ENCODE assay signal across 20 cellular contexts in genomic region chr19:644789-645188, GRCh38. TPM values are rescaled to one million over a fixed set of nuclear protein-coding genes. Genes with fewer than 3 reads are reported as not detected.
"Had no signal": no experiment of that assay in that cellular context is flagged by ENCODE, and none has a peak within 500 bp of the region (broad histone marks: within the 10 kb centered on the region; RNA-seq: fewer than 3 reads in every experiment).

No MANE protein-coding gene starts in this region.

- DNase-seq: activated CD4-positive, CD25-positive, alpha-beta regulatory T cell treated with anti-CD3 and anti-CD28 coated beads, Interleukin-2, amount 50 U/mL, for 72 hours; activated naive CD4-positive, alpha-beta T cell treated with anti-CD3 and anti-CD28 coated beads, Interleukin-2, amount 50 U/mL, for 16 hours; foreskin melanocyte; kidney glomerular epithelial cell; nucleus accumbens; stimulated activated CD4-positive, alpha-beta T cell treated with anti-CD3 and anti-CD28 coated beads, Interleukin-4, amount 100 ng/mL, for 24 hours; T-helper 1 cell; T1000 had no signal

- H3K4me3 ChIP-seq: right atrium auricular region, skin epidermis, suprapubic skin had no signal

- H3K4me3 Mint-ChIP-seq: natural killer cell treated with Interleukin-12 subunit alpha and Interleukin-12 subunit beta and Interleukin-15 and Interleukin-18, amount 100 ng/mL, for 72 hours; stimulated activated naive CD8-positive, alpha-beta T cell treated with anti-CD3 and anti-CD28 coated beads, Interleukin-15, Interleukin-2, amounts not matched to agents 100 ng/mL and 50 ng/mL, for 24 hours; type B pancreatic cell had no signal

- H3K27me3 Mint-ChIP-seq: natural killer cell treated with Interleukin-12 subunit alpha and Interleukin-12 subunit beta and Interleukin-15 and Interleukin-18, amount 100 ng/mL, for 72 hours; progenitor cell of endocrine pancreas; stimulated activated naive CD8-positive, alpha-beta T cell treated with anti-CD3 and anti-CD28 coated beads, Interleukin-15, Interleukin-2, amounts not matched to agents 100 ng/mL and 50 ng/mL, for 24 hours; type B pancreatic cell had no signal

- H3K9me3 Mint-ChIP-seq: natural killer cell treated with Interleukin-12 subunit alpha and Interleukin-12 subunit beta and Interleukin-15 and Interleukin-18, amount 100 ng/mL, for 72 hours; stimulated activated naive CD8-positive, alpha-beta T cell treated with anti-CD3 and anti-CD28 coated beads, Interleukin-15, Interleukin-2, amounts not matched to agents 100 ng/mL and 50 ng/mL, for 24 hours; type B pancreatic cell had no signal

- H3K27me3 ChIP-seq: right atrium auricular region, suprapubic skin had no signal

- ATAC-seq: natural killer cell treated with Interleukin-12 subunit alpha and Interleukin-12 subunit beta and Interleukin-15 and Interleukin-18, amount 100 ng/mL, for 72 hours had no signal

- H3K27ac Mint-ChIP-seq: natural killer cell treated with Interleukin-12 subunit alpha and Interleukin-12 subunit beta and Interleukin-15 and Interleukin-18, amount 100 ng/mL, for 72 hours; progenitor cell of endocrine pancreas; stimulated activated naive CD8-positive, alpha-beta T cell treated with anti-CD3 and anti-CD28 coated beads, Interleukin-15, Interleukin-2, amounts not matched to agents 100 ng/mL and 50 ng/mL, for 24 hours; type B pancreatic cell had no signal

- H3K36me3 Mint-ChIP-seq: natural killer cell treated with Interleukin-12 subunit alpha and Interleukin-12 subunit beta and Interleukin-15 and Interleukin-18, amount 100 ng/mL, for 72 hours; type B pancreatic cell had no signal

RNA-seq across cellular contexts. Expression of gene FGF22, which starts 5.1 kb away (rescaled TPM):
- total RNA-seq: activated CD8-positive, alpha-beta memory T cell treated with anti-CD3 and anti-CD28 coated beads for 36 hours; chondrocyte; dermis microvascular lymphatic vessel endothelial cell; natural killer cell treated with Interleukin-12 subunit alpha and Interleukin-12 subunit beta and Interleukin-15 and Interleukin-18, amount 100 ng/mL, for 72 hours had no signal

RNA-seq across cellular contexts. Expression of gene PRSS57, which starts 50.5 kb away (rescaled TPM):
- total RNA-seq: activated CD8-positive, alpha-beta memory T cell treated with anti-CD3 and anti-CD28 coated beads for 36 hours; chondrocyte; dermis microvascular lymphatic vessel endothelial cell; fibroblast of lung; mesenteric fat pad; progenitor cell of endocrine pancreas; right atrium auricular region; suprapubic skin had no signal
